ENCODE assay signal across 18 cellular contexts in genomic region chr22:43561421-43562178, GRCh38.
DNase-seq lines count a peak whose midpoint lies in the region; ATAC-seq, FAIRE-seq and TF ChIP-seq lines count a peak whose summit lies in the region.
"Had no signal": no experiment of that assay in that cellular context is flagged by ENCODE, and none has a peak within 500 bp of the region (broad histone marks: within the 10 kb centered on the region; RNA-seq: fewer than 3 reads in every experiment).

No MANE protein-coding gene starts in this region.

- no peak for ATAC-seq in HG02571 (IDR thresholded peaks at IDR 0.05; ENCODE audit: unreplicated experiment)
- no peak for ATAC-seq in HG03039 (IDR thresholded peaks at IDR 0.05; ENCODE audit: unreplicated experiment)
- ATAC-seq: A549, HCT116, left lung had no signal

- DNase-seq in activated effector memory CD4-positive, alpha-beta T cell treated with anti-CD3 and anti-CD28 coated beads, Interleukin-2, amount 50 U/mL, for 16 hours: peak; percentile 10
- no peak for DNase-seq in activated effector memory CD4-positive, alpha-beta T cell treated with Interleukin-2 at 50 U/mL for 16 hours
- peak; percentile 66 for DNase-seq in NCI-H82 (lab: John Stamatoyannopoulos, UW)
- DNase-seq in inferior parietal cortex (ENCODE audit: extremely low spot score): peak; percentile 42
- no peak for DNase-seq in SKM-1 treated with dmso at 0.1 percent for 144 hours (lab: John Stamatoyannopoulos, UW; ENCODE audit: unreplicated experiment)
- DNase-seq in GM12892 (ENCODE audit: insufficient read length): no peak
- DNase-seq: activated gamma-delta T cell treated with Interleukin-2 at 50 U/mL for 16 hours, brain microvascular endothelial cell, left lung, MV-4-11, NCI-H187 treated with DMSO at 0.1 percent for 48 hours, NCI-H510A had no signal

- no peak for FAIRE-seq in GM12892 (lab: Jason Lieb, UNC)
- FAIRE-seq: A549, colon, HTR-8/SVneo had no signal

- no peak for TF ChIP-seq POLR2A in GM12892 (IDR thresholded peaks at IDR 0.05; ENCODE audit: low read depth, low read length)

Comparison
In these comparisons a context has a peak if more than half of its experiments do, and no peak if none do; other contexts are left out.
1. DNase-seq: peak in activated effector memory CD4-positive, alpha-beta T cell treated with anti-CD3 and anti-CD28 coated beads, Interleukin-2, amount 50 U/mL, for 16 hours (single experiment), NCI-H82 (single experiment) and inferior parietal cortex (single experiment); none in activated effector memory CD4-positive, alpha-beta T cell treated with Interleukin-2 at 50 U/mL for 16 hours (single experiment), SKM-1 treated with dmso at 0.1 percent for 144 hours (single experiment) and GM12892 (single experiment).